In the genomic region with DNA sequence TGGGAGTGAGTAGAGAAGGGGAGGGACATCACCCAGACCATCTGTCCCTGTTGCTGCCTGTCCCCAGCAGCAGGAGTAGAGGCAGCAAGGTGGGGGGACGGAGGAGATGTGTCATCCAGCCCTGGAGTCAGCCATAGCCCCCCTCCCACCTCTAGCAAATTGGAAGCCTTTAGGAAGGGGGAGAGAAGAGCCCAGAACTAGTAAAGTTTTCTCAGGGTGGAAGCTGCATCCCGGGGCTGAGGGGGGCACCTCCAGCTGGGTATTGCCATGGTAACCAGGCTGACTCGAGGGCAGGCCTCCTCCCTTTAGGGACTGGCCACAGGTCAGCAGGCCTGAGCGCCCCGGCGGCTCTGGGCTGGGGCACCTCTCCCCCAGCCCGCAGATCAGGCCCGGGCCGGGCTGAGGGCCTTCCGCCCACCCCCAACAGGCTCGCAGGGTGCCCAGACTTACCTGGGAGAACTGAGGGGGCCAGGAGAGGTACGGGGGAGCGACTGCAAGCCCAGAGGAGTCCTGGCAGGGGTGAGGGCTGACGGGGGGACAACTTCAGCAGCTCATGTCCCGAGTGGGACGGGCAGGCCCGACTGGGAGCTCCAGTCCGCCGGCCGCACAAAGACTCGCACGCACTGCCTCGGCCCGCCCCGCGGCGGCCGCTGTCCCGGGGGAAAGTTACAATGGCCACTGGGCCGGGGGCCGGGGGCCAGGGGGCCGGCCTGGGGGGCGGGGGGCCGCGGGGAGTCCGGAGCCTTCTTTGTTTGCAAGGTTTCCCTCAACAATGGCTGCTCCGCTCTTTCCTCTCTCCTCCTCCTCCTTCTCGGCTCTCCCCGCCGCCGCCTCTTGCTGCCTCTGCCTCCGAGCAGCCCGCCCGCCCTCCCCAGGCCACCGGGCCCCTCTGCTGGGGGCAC, we compare ENCODE assay signal across 8 cellular contexts. TPM values are rescaled to one million over a fixed set of nuclear protein-coding genes. Genes with fewer than 3 reads are reported as not detected.
DNase-seq lines count a peak whose midpoint lies in the region; ATAC-seq, FAIRE-seq and TF ChIP-seq lines count a peak whose summit lies in the region.

No MANE protein-coding gene starts in this region.

- H3K4me3 ChIP-seq in SJSA1: peak overlapping the region; percentile 53
- H3K4me3 ChIP-seq in endothelial cell of umbilical vein (replicated peaks in 1 of 3; ENCODE audit: insufficient read depth in 1 of 3, low read depth in 1 of 3, low read length in 3 of 3): peak overlapping the region; percentile 38 to 72 (median 58)

- peak overlapping the region; percentile 71 for H3K4me2 ChIP-seq in endothelial cell of umbilical vein (ENCODE audit: insufficient read depth, low read length)

- H3K36me3 ChIP-seq in SJSA1 (peaks cover 36% of the 10 kb centered on the region), endothelial cell of umbilical vein (ENCODE audit: control insufficient read depth in 2 of 2, extremely low read depth in 1 of 2, insufficient read depth in 2 of 2, low read length in 2 of 2) (peaks cover 17 to 21% of the 10 kb centered on the region in 2 experiments)

- H3K9me3 ChIP-seq in SJSA1 (replicated peaks) (no peaks in the 10 kb centered on the region), endothelial cell of umbilical vein (replicated peaks; ENCODE audit: control insufficient read depth, insufficient read depth, low read length) (no peaks in the 10 kb centered on the region)

- peaks cover 58 to 67% (median 67%) of the 10 kb centered on the region in 3 donors for H3K4me1 Mint-ChIP-seq in naive B cell

- peak overlapping the region; percentile 85 to 98 (median 92) for H3K4me3 Mint-ChIP-seq in naive B cell

- peak overlapping the region in 4 of 6 donors; percentile 54 to 89 (median 66) for H3K27ac Mint-ChIP-seq in naive B cell

- no TSS peak for BruUV-seq in endothelial cell of umbilical vein (replicated peaks; lab: Mats Ljungman, UMichigan)

- no peaks in the 10 kb centered on the region for H3K27me3 Mint-ChIP-seq in naive B cell

- H3K79me2 ChIP-seq in endothelial cell of umbilical vein (ENCODE audit: control insufficient read depth, insufficient read depth, low read length): peaks cover 49% of the 10 kb centered on the region

- no peaks in the 10 kb centered on the region for H3K9me3 Mint-ChIP-seq in naive B cell

- H3K4me1 ChIP-seq in SJSA1 (replicated peaks) (peaks cover 64% of the 10 kb centered on the region), endothelial cell of umbilical vein (ENCODE audit: control insufficient read depth, extremely low read depth, insufficient read depth, low read length) (peaks cover 53% of the 10 kb centered on the region)

- H3K27me3 ChIP-seq in SJSA1 (replicated peaks): no peaks in the 10 kb centered on the region
- H3K27me3 ChIP-seq in endothelial cell of umbilical vein (ENCODE audit: control insufficient read depth in 2 of 2, insufficient read depth in 2 of 2, low read length in 2 of 2): no peaks in the 10 kb centered on the region

- H3K9ac ChIP-seq in endothelial cell of umbilical vein (replicated peaks; ENCODE audit: extremely low read depth, insufficient read depth, low read length): peak overlapping the region; percentile 60

- H2AFZ ChIP-seq in endothelial cell of umbilical vein (ENCODE audit: low read depth, low read length): no peak overlapping the region

- TF ChIP-seq CTCF in endothelial cell of umbilical vein (IDR thresholded peaks at IDR 0.05; ENCODE audit: extremely low read depth in 1 of 2, insufficient read depth in 1 of 2, low read depth in 1 of 2, low read length in 2 of 2): no peak

- CTCF ChIA-PET in endothelial cell of umbilical vein (lab: Charles Lee): interaction anchor here (1.0 to 3.0 kb wide), 8 partner anchors 9 to 273 kb away, joined by 3 to 19 read pairs (median 5); a partner anchor contains a TSS

- no peaks in the 10 kb centered on the region for H4K20me1 ChIP-seq in endothelial cell of umbilical vein (replicated peaks; ENCODE audit: control insufficient read depth, extremely low read depth, insufficient read depth, low read length)

- ATAC-seq in HG02798 (IDR thresholded peaks at IDR 0.05; ENCODE audit: poor library complexity, unreplicated experiment) (peak; percentile 8), naive B cell (ENCODE audit: low read depth in 2 of 2) (peak; percentile 8 to 12)

- H3K27ac ChIP-seq in SJSA1 (peak overlapping the region; percentile 57), endothelial cell of umbilical vein (ENCODE audit: insufficient read depth, low read depth, low read length) (peak overlapping the region; percentile 10)

- peaks cover 10 to 12% of the 10 kb centered on the region in 2 donors for H3K36me3 Mint-ChIP-seq in naive B cell

- peak; percentile 33 for DNase-seq in NCI-H146 (lab: John Stamatoyannopoulos, UW)
- DNase-seq in NCI-H146 treated with DMSO at 0.1 percent for 48 hours (lab: John Stamatoyannopoulos, UW; ENCODE audit: unreplicated experiment): no peak
- peak in 1 of 2 experiments; percentile 39 for DNase-seq in SJSA1 (ENCODE audit: low read depth in 1 of 2, low spot score in 2 of 2)
- peak; percentile 27 for DNase-seq in endothelial cell of umbilical vein (ENCODE audit: low read depth, low spot score)
- DNase-seq in naive B cell: no peak
- no peak for DNase-seq in dedifferentiated amniotic fluid mesenchymal stem cell (ENCODE audit: extremely low spot score)
- no peak for DNase-seq in foreskin melanocyte

- no peaks in the 10 kb centered on the region for H3K9me1 ChIP-seq in endothelial cell of umbilical vein (replicated peaks; ENCODE audit: control insufficient read depth, extremely low read depth, insufficient read depth, low read length)

- dilution Hi-C loops in endothelial cell of umbilical vein (cut with MboI; ENCODE audit: extremely low pct_ligation_motif_present, low sequenced_read_pairs): no loop called here

- FAIRE-seq in endothelial cell of umbilical vein (lab: Jason Lieb, UNC): peak; percentile 43

- intact Hi-C loops in endothelial cell of umbilical vein (cut with micrococcal nuclease): loop anchor here (2.0 kb wide), 1 partner anchor 49 kb away; a partner anchor contains a TSS

- no peak for TF ChIP-seq POLR2A in endothelial cell of umbilical vein (IDR thresholded peaks at IDR 0.05; ENCODE audit: low read depth, low read length)

- POLR2A ChIA-PET in endothelial cell of umbilical vein (lab: Charles Lee): interaction anchor here (0.6 to 1.3 kb wide), 3 partner anchors 12 to 43 kb away, joined by 3 to 4 read pairs (median 3); no protein-coding TSS in a partner anchor

RNA-seq across cellular contexts. Expression of a gene that starts 6.0 kb away (rescaled TPM):
- total RNA-seq in SJSA1 (2014; rRNA removed; shearing (Covaris generic)): 22.5 and 29.0 TPM in 2 replicates
- 65.7 and 67.7 TPM in 2 replicates for total RNA-seq in endothelial cell of umbilical vein
- polyA plus RNA-seq in endothelial cell of umbilical vein (137 and 149 TPM in 2 replicates), naive B cell (ENCODE audit: low read depth in 6 of 6) (10 to 100 TPM in 5 of 6 donors, 1 to 10 TPM in 1; 7.1 to 37.9 (median 30.5) TPM)
- 73.3 and 78.4 TPM in 2 replicates for polyA plus RNA-seq in endothelial cell of umbilical vein (2011; cell fraction: cytosol; rRNA removed)
- polyA plus RNA-seq in endothelial cell of umbilical vein (2011; cell fraction: nucleus; rRNA removed): 307 and 369 TPM in 2 replicates
- 64.8 and 70.6 TPM in 2 replicates for polyA plus RNA-seq in endothelial cell of umbilical vein (2012)
- polyA minus RNA-seq in endothelial cell of umbilical vein: 153 and 184 TPM in 2 replicates
- polyA minus RNA-seq in endothelial cell of umbilical vein (2011; cell fraction: cytosol; rRNA and poly(A)+ RNA removed): 33.7 TPM
- 78.4 and 81.0 TPM in 2 replicates for polyA minus RNA-seq in endothelial cell of umbilical vein (2011; cell fraction: nucleus; rRNA and poly(A)+ RNA removed)

RNA-seq across cellular contexts. Expression of a gene that starts 18.6 kb away (rescaled TPM):
- 17.8 and 18.2 TPM in 2 replicates for total RNA-seq in SJSA1 (2014; rRNA removed; shearing (Covaris generic))
- 49.9 and 52.9 TPM in 2 replicates for total RNA-seq in endothelial cell of umbilical vein
- polyA plus RNA-seq in endothelial cell of umbilical vein (26.1 and 27.0 TPM in 2 replicates), naive B cell (ENCODE audit: low read depth in 6 of 6) (10 to 100 TPM in 3 of 6 donors, 1 to 10 TPM in 3; 6.4 to 24.1 (median 9.7) TPM)
- polyA plus RNA-seq in endothelial cell of umbilical vein (2011; cell fraction: cytosol; rRNA removed): 21.3 and 22.0 TPM in 2 replicates
- polyA plus RNA-seq in endothelial cell of umbilical vein (2011; cell fraction: nucleus; rRNA removed): 79.9 and 81.1 TPM in 2 replicates
- polyA plus RNA-seq in endothelial cell of umbilical vein (2012): 33.8 and 34.1 TPM in 2 replicates
- 46.1 and 48.0 TPM in 2 replicates for polyA minus RNA-seq in endothelial cell of umbilical vein
- polyA minus RNA-seq in endothelial cell of umbilical vein (2011; cell fraction: cytosol; rRNA and poly(A)+ RNA removed): 24.3 TPM
- polyA minus RNA-seq in endothelial cell of umbilical vein (2011; cell fraction: nucleus; rRNA and poly(A)+ RNA removed): 34.3 and 47.4 TPM in 2 replicates

RNA-seq across cellular contexts. Expression of a gene that starts 38.0 kb away (rescaled TPM):
- 60.1 and 60.2 TPM in 2 replicates for total RNA-seq in SJSA1 (2014; rRNA removed; shearing (Covaris generic))
- total RNA-seq in endothelial cell of umbilical vein: 68.2 and 73.1 TPM in 2 replicates
- polyA plus RNA-seq in endothelial cell of umbilical vein (26.0 and 32.1 TPM in 2 replicates), naive B cell (ENCODE audit: low read depth in 6 of 6) (10 to 100 TPM in 5 of 6 donors, 1 to 10 TPM in 1; 8.6 to 59.3 (median 47.1) TPM)
- polyA plus RNA-seq in endothelial cell of umbilical vein (2011; cell fraction: cytosol; rRNA removed): 54.2 and 70.4 TPM in 2 replicates
- 60.0 and 83.8 TPM in 2 replicates for polyA plus RNA-seq in endothelial cell of umbilical vein (2011; cell fraction: nucleus; rRNA removed)
- polyA plus RNA-seq in endothelial cell of umbilical vein (2012): 69.4 and 83.2 TPM in 2 replicates
- polyA minus RNA-seq in endothelial cell of umbilical vein: 29.8 and 32.6 TPM in 2 replicates
- polyA minus RNA-seq in endothelial cell of umbilical vein (2011; cell fraction: cytosol; rRNA and poly(A)+ RNA removed): 116 TPM
- 10.9 and 13.1 TPM in 2 replicates for polyA minus RNA-seq in endothelial cell of umbilical vein (2011; cell fraction: nucleus; rRNA and poly(A)+ RNA removed)

RNA-seq across cellular contexts. Expression of a gene that starts 49.1 kb away (rescaled TPM):
- total RNA-seq in SJSA1 (2014; rRNA removed; shearing (Covaris generic)): 44.0 and 58.6 TPM in 2 replicates
- total RNA-seq in endothelial cell of umbilical vein: 18.5 TPM in 2 replicates
- polyA plus RNA-seq in endothelial cell of umbilical vein (9.3 and 11.6 TPM in 2 replicates), naive B cell (ENCODE audit: low read depth in 6 of 6) (10 to 100 TPM; 16.3 to 31.9 (median 21.2) TPM)
- 5.3 and 6.0 TPM in 2 replicates for polyA plus RNA-seq in endothelial cell of umbilical vein (2011; cell fraction: cytosol; rRNA removed)
- polyA plus RNA-seq in endothelial cell of umbilical vein (2011; cell fraction: nucleus; rRNA removed): 2.9 and 3.0 TPM in 2 replicates
- 10.9 and 12.3 TPM in 2 replicates for polyA plus RNA-seq in endothelial cell of umbilical vein (2012)
- 12.1 and 12.6 TPM in 2 replicates for polyA minus RNA-seq in endothelial cell of umbilical vein
- 15.7 TPM for polyA minus RNA-seq in endothelial cell of umbilical vein (2011; cell fraction: cytosol; rRNA and poly(A)+ RNA removed)
- polyA minus RNA-seq in endothelial cell of umbilical vein (2011; cell fraction: nucleus; rRNA and poly(A)+ RNA removed): 3.1 and 3.9 TPM in 2 replicates

RNA-seq across cellular contexts. Expression of a gene that starts 58.2 kb away (rescaled TPM):
- total RNA-seq in SJSA1 (2014; rRNA removed; shearing (Covaris generic)): 2.7 and 8.2 TPM in 2 replicates
- 16.6 and 17.6 TPM in 2 replicates for total RNA-seq in endothelial cell of umbilical vein
- polyA plus RNA-seq in endothelial cell of umbilical vein (12.6 and 13.1 TPM in 2 replicates), naive B cell (ENCODE audit: low read depth in 6 of 6) (10 to 100 TPM; 29.9 to 56.9 (median 46.8) TPM)
- polyA plus RNA-seq in endothelial cell of umbilical vein (2011; cell fraction: cytosol; rRNA removed): 11.9 TPM in 2 replicates
- polyA plus RNA-seq in endothelial cell of umbilical vein (2011; cell fraction: nucleus; rRNA removed): 16.9 and 18.1 TPM in 2 replicates
- 14.3 and 14.4 TPM in 2 replicates for polyA plus RNA-seq in endothelial cell of umbilical vein (2012)
- polyA minus RNA-seq in endothelial cell of umbilical vein: 21.4 and 22.7 TPM in 2 replicates
- 7.9 TPM for polyA minus RNA-seq in endothelial cell of umbilical vein (2011; cell fraction: cytosol; rRNA and poly(A)+ RNA removed)
- polyA minus RNA-seq in endothelial cell of umbilical vein (2011; cell fraction: nucleus; rRNA and poly(A)+ RNA removed): 19.2 and 23.5 TPM in 2 replicates

Comparison
In these comparisons a context has a peak if more than half of its experiments do, and no peak if none do; other contexts are left out.
1. DNase-seq: peak in NCI-H146 (single experiment) and endothelial cell of umbilical vein (single experiment); none in NCI-H146 treated with DMSO at 0.1 percent for 48 hours (single experiment), naive B cell (single experiment), dedifferentiated amniotic fluid mesenchymal stem cell (single experiment) and foreskin melanocyte (single experiment).